ENCODE assay signal across 8 cellular contexts in the genomic region with DNA sequence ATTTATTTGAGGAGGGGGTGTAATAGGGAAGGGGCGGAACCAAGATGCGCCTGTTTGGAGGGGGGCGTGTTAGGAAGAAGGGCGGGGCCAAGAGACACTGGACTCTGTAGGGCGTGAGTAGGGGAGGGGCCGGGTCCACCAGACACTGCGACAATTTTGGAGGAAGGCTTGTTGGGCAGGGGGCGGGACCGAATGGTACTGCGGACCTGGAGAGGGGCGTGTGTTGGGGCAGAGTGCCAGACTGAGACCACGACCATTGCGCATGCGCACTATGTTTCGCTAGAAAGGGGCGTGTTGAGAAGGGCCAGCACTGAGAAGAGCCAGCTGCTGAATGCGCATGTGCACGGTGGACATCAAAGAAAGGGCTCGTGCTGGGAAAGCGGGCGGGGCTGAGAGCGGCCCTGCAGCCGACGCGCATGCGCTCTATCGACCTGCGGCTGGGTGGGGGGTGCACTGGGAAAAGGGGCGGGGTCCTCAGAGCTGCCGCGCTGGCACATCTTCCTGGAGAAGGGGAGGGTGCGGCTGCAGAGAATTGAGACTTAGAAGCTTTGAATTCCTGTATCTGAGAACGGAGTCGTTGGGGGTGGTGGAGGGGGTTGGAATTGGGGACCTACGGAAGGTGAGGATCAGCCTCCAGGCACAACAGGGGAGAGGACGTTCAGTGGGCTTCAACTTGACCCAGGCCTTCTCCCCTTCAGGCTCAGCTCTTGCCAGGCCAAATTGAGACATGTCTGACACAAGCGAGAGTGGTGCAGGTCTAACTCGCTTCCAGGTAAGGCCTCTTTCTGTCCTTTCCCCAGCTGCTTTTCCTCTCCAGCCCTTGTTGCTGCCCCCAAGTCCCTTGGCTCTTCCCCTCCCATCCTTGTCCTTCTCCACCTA. TPM values are rescaled to one million over a fixed set of nuclear protein-coding genes. Genes with fewer than 3 reads are reported as not detected.
DNase-seq lines count a peak whose midpoint lies in the region; ATAC-seq, FAIRE-seq and TF ChIP-seq lines count a peak whose summit lies in the region.

No MANE protein-coding gene starts in this region.

- no peaks in the 10 kb centered on the region for H3F3A ChIP-seq in DOHH2 (ENCODE audit: control insufficient read depth, insufficient read depth)

- H3K4me1 Mint-ChIP-seq in natural killer cell: peaks cover 5 to 22% of the 10 kb centered on the region in 2 donors

- peaks cover 5% of the 10 kb centered on the region for H3K36me3 ChIP-seq in DOHH2 (ENCODE audit: control insufficient read depth, low read length)

- TF ChIP-seq POLR2A in H54 (IDR thresholded peaks at IDR 0.05; ENCODE audit: low read depth, low read length): peak; percentile 11; the same call in 1 of the 2 replicates

- H3K36me3 Mint-ChIP-seq in natural killer cell: no peaks in the 10 kb centered on the region

- peak overlapping the region; percentile 88 for H3K4me3 Mint-ChIP-seq in natural killer cell

- intact Hi-C loops in natural killer cell (cut with micrococcal nuclease): loop anchor here (1.0 to 5.0 kb wide), 3 partner anchors 170 to 353 kb away; a partner anchor contains a TSS

- H3K4me3 ChIP-seq in DOHH2 (ENCODE audit: low read length) (peak overlapping the region; percentile 89), fibroblast of pulmonary artery (replicated peaks; ENCODE audit: low read depth, low read length) (peak overlapping the region; percentile 81)

- peak overlapping the region; percentile 86 to 95 for H3K27ac Mint-ChIP-seq in natural killer cell

- no peaks in the 10 kb centered on the region for H3K9me2 ChIP-seq in DOHH2 (replicated peaks; ENCODE audit: control insufficient read depth, low read length)

- H3K79me2 ChIP-seq in DOHH2 (ENCODE audit: control insufficient read depth, low read length): peaks cover 6% of the 10 kb centered on the region

- H3K27me3 ChIP-seq in DOHH2 (ENCODE audit: control insufficient read depth, low read length): peaks cover 5% of the 10 kb centered on the region; the same call in 1 of the 2 replicates

- POLR2A ChIA-PET in RWPE1 (lab: Yijun Ruan, JAX; ENCODE audit: low non-redundant PET): no interaction called here

- H3K4me1 ChIP-seq in DOHH2 (ENCODE audit: control insufficient read depth, low read length): peaks cover 16% of the 10 kb centered on the region

- no peak for FAIRE-seq in H54 (lab: Jason Lieb, UNC)

- no peaks in the 10 kb centered on the region for H3K27me3 Mint-ChIP-seq in natural killer cell (ENCODE audit: low read depth in 2 of 2)

- TF ChIP-seq CTCF in DOHH2 (IDR thresholded peaks at IDR 0.05; ENCODE audit: low read depth, low read length, poor library complexity, severe bottlenecking): no peak
- TF ChIP-seq CTCF in RWPE1 (conservative IDR thresholded peaks at IDR 0.05; ENCODE audit: low read depth): no peak
- TF ChIP-seq CTCF in fibroblast of pulmonary artery (IDR thresholded peaks at IDR 0.05; ENCODE audit: low read length, missing control alignments): no peak
- no peak for TF ChIP-seq CTCF in natural killer cell (IDR thresholded peaks at IDR 0.05)

- peak; percentile 81 to 89 (median 83) for ATAC-seq in natural killer cell

- DNase-seq in H54 (ENCODE audit: insufficient read length, low spot score): peak; percentile 41
- peak; percentile 87 for DNase-seq in LoVo (ENCODE audit: low spot score)
- peak; percentile 94 for DNase-seq in RWPE1 (ENCODE audit: low spot score)
- DNase-seq in activated effector memory CD4-positive, alpha-beta T cell treated with Interleukin-2 at 50 U/mL for 16 hours: peak; percentile 80
- peak; percentile 98 for DNase-seq in fibroblast of pulmonary artery (ENCODE audit: low read depth)
- peak; percentile 75 for DNase-seq in natural killer cell
- DNase-seq in stimulated activated naive CD4-positive, alpha-beta T cell (lab: John Stamatoyannopoulos, UW): peak; percentile 73 to 90 (median 86)

- CTCF ChIA-PET in RWPE1 (lab: Yijun Ruan, JAX): interaction anchor here (0.6 kb wide), 1 partner anchor 1754 kb away, joined by 5 read pairs; a partner anchor contains a TSS

- H3K4me2 ChIP-seq in DOHH2 (ENCODE audit: low read length): peak overlapping the region; percentile 73

- H3K9me3 ChIP-seq in DOHH2 (ENCODE audit: control insufficient read depth, insufficient read depth, low read length): no peaks in the 10 kb centered on the region

- H4K20me1 ChIP-seq in DOHH2 (ENCODE audit: control insufficient read depth, insufficient read depth, low read depth, low read length): no peaks in the 10 kb centered on the region

- H3K27ac ChIP-seq in DOHH2 (ENCODE audit: low read depth, low read length): peak overlapping the region; percentile 32
- peak overlapping the region; percentile 81 for H3K27ac ChIP-seq in RWPE1

- H3K9me3 Mint-ChIP-seq in natural killer cell: no peaks in the 10 kb centered on the region

RNA-seq across cellular contexts. Expression of a gene that starts 1.3 kb away (rescaled TPM):
- 10 to 100 TPM; 52.0 to 63.2 (median 57.8) TPM for total RNA-seq in natural killer cell

RNA-seq across cellular contexts. Expression of a gene that starts 10.8 kb away (rescaled TPM):
- not detected for total RNA-seq in natural killer cell

Comparison
In these comparisons a context has a peak if more than half of its experiments do, and no peak if none do; other contexts are left out.
1. Peak in every context shown above with its lines: DNase-seq, ATAC-seq, H3K4me3 ChIP-seq and H3K27ac ChIP-seq.
2. DNase-seq: peak in every context shown above with its lines; median percentile 98 in fibroblast of pulmonary artery; 94 in RWPE1; 87 in LoVo; 86 in stimulated activated naive CD4-positive, alpha-beta T cell; 80 in activated effector memory CD4-positive, alpha-beta T cell treated with Interleukin-2 at 50 U/mL for 16 hours; 75 in natural killer cell; 41 in H54.